19 cellular contexts compared by ENCODE assay signal in the genomic region with DNA sequence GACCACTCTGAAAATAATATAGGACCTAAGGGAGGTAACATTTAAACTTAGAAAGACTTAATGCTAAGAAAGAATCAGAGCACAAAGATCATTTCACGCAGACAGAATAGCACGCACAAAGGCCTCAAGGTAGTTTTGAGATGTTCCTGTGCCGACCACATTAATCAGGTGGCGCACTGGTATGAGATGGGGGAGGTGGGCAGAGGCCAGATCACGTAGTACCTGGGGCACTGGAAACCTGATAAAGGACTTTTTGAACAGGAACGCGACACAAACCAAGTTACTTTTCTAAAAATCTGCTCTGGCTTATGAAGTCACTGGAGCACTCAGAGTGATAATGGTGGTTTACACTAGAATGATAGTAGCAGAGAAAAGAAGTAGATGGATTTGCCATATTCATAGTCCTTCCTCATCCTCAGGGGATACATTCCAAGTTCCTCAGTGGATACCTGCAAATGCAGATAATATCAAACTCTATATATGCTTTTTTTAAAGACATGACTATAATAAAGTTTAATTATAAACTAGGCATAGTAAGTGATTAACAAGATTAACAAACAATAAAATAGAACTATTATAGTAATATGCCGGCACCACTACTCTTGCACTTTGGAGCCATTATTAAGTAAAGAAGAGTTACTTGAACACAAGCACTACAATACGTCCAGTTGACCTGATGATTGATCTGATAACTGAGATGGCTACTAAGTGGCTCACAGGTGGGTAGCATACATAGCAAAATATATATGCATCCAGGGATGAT. TPM values are rescaled to one million over a fixed set of nuclear protein-coding genes. Genes with fewer than 3 reads are reported as not detected.
DNase-seq lines count a peak whose midpoint lies in the region; ATAC-seq, FAIRE-seq and TF ChIP-seq lines count a peak whose summit lies in the region.
"Had no signal": no experiment of that assay in that cellular context is flagged by ENCODE, and none has a peak within 500 bp of the region (broad histone marks: within the 10 kb centered on the region; RNA-seq: fewer than 3 reads in every experiment).

No MANE protein-coding gene starts in this region.

- TF ChIP-seq POLR2A in HepG2 (IDR thresholded peaks at IDR 0.05; ENCODE audit: insufficient read depth in 1 of 2, low read depth in 2 of 2, low read length in 2 of 2) (no peak), right lobe of liver (IDR thresholded peaks at IDR 0.05) (no peak), Peyer's patch (IDR thresholded peaks at IDR 0.05) (no peak), transverse colon (IDR thresholded peaks at IDR 0.05) (no peak)

- H3K9me3 ChIP-seq in HepG2 (ENCODE audit: low read length), result no peaks in the 10 kb centered on the region
- no peaks in the 10 kb centered on the region for H3K9me3 ChIP-seq in right lobe of liver
- no peaks in the 10 kb centered on the region for H3K9me3 ChIP-seq in Peyer's patch
- H3K9me3 ChIP-seq in transverse colon, result no peaks in the 10 kb centered on the region
- H3K9me3 ChIP-seq: BLaER1, Caco-2 had no signal

- no TSS peak for BruUV-seq in HepG2 (replicated peaks; lab: Mats Ljungman, UMichigan)

- H3K27ac ChIP-seq in HepG2 (ENCODE audit: extremely low read length, insufficient read depth, low read length) (no peak overlapping the region), right lobe of liver (no peak overlapping the region), Peyer's patch (peak overlapping the region in 2 of 4 donors; percentile 19 to 79), transverse colon (peak overlapping the region; percentile 21 to 66 (median 41))
- H3K27ac ChIP-seq: 22Rv1, BLaER1 had no signal

- no peak for TF ChIP-seq CTCF in HepG2 (CRISPR knock-in tag; IDR thresholded peaks at IDR 0.05)
- no peak for TF ChIP-seq CTCF in right lobe of liver (IDR thresholded peaks at IDR 0.05)
- TF ChIP-seq CTCF in Peyer's patch (IDR thresholded peaks at IDR 0.05), result peak in 2 of 6 experiments; percentile 30 to 32
- peak in 1 of 5 experiments; percentile 22 for TF ChIP-seq CTCF in transverse colon (IDR thresholded peaks at IDR 0.05)
- no peak for TF ChIP-seq CTCF in GM10248 (IDR thresholded peaks at IDR 0.05; ENCODE audit: control extremely low read depth, extremely low read depth, low read depth, missing control alignments)

- TF ChIP-seq EP300 in HepG2 (IDR thresholded peaks at IDR 0.05; ENCODE audit: low read depth in 2 of 2, low read length in 2 of 2) (no peak), HepG2 (CRISPR knock-in tag; IDR thresholded peaks at IDR 0.05; ENCODE audit: borderline replicate concordance) (no peak), transverse colon (IDR thresholded peaks at IDR 0.05; ENCODE audit: low read depth) (no peak)

- POLR2A ChIA-PET in HepG2 (lab: Yijun Ruan, JAX) (no interaction called here), GM10248 (lab: Yijun Ruan, JAX) (no interaction called here)

- H3K27me3 ChIP-seq in HepG2 (ENCODE audit: control insufficient read depth in 1 of 2, insufficient read depth in 2 of 2, low read length in 2 of 2) (peaks cover 0 to 9% of the 10 kb centered on the region in 2 experiments; a peak in 1 of 5 replicates), right lobe of liver (no peaks in the 10 kb centered on the region), Peyer's patch (no peaks in the 10 kb centered on the region), transverse colon (no peaks in the 10 kb centered on the region)
- H3K27me3 ChIP-seq: BLaER1 had no signal

- H3K36me3 ChIP-seq in HepG2 (replicated peaks in 1 of 2; ENCODE audit: control insufficient read depth in 1 of 2, insufficient read depth in 2 of 2, low read length in 2 of 2) (no peaks in the 10 kb centered on the region), right lobe of liver (no peaks in the 10 kb centered on the region), Peyer's patch (no peaks in the 10 kb centered on the region), transverse colon (no peaks in the 10 kb centered on the region)
- H3K36me3 ChIP-seq: BLaER1 had no signal

- DNase-seq in HepG2 (ENCODE audit: low spot score) (no peak), right lobe of liver (no peak), Peyer's patch (peak in 2 of 3 donors; percentile 48 to 54), left colon (no peak), transverse colon (no peak), NCI-H69 (lab: John Stamatoyannopoulos, UW) (no peak), KG1 (lab: John Stamatoyannopoulos, UW) (no peak), GM10248 (ENCODE audit: extremely low spot score) (no peak)
- DNase-seq: AML-193; Caco-2; CD8-positive, alpha-beta memory T cell; DMS 273 treated with DMSO at 0.1 percent for 48 hours; GOT3; H9 had no signal

- no peak overlapping the region for H3K9ac ChIP-seq in HepG2 (ENCODE audit: insufficient read depth, low read depth, low read length)
- H3K9ac ChIP-seq: BLaER1 had no signal

- H3K4me2 ChIP-seq in HepG2 (ENCODE audit: low read depth, low read length), result no peak overlapping the region
- H3K4me2 ChIP-seq: BLaER1 had no signal

- no peak for FAIRE-seq in HepG2 (lab: Jason Lieb, UNC)
- FAIRE-seq: GM12878, GM18507, HTR-8/SVneo had no signal

- in situ Hi-C loops in HepG2 (cut with HindIII; ENCODE audit: extremely low pct_ligation_motif_present, low pct_unique_long_range_greater_than_20kb) (no loop called here), transverse colon (cut with MboI; ENCODE audit: low pct_ligation_motif_present in 1 of 4, low pct_unique_long_range_greater_than_20kb in 1 of 4, low sequenced_read_pairs in 3 of 4) (no loop called here)

- no peaks in the 10 kb centered on the region for H3K79me2 ChIP-seq in HepG2 (ENCODE audit: insufficient read depth, low read length)

- TF ChIP-seq RAD21 in HepG2 (CRISPR knock-in tag; IDR thresholded peaks at IDR 0.05), result no peak

- H3K4me1 ChIP-seq in HepG2 (ENCODE audit: insufficient read depth, low read length) (no peaks in the 10 kb centered on the region), right lobe of liver (no peaks in the 10 kb centered on the region), Peyer's patch (no peaks in the 10 kb centered on the region), transverse colon (peaks cover 0 to 16% (median 1%) of the 10 kb centered on the region in 4 donors)
- H3K4me1 ChIP-seq: Caco-2 had no signal

- H2AFZ ChIP-seq in HepG2 (ENCODE audit: low read length), result no peak overlapping the region

- CTCF ChIA-PET in HepG2 (lab: Yijun Ruan, JAX; ENCODE audit: low intra/inter-chr PET ratio, low total read pairs) (no interaction called here), GM10248 (lab: Yijun Ruan, JAX) (no interaction called here)

- intact Hi-C loops in HepG2 (cut with micrococcal nuclease; ENCODE audit: unreplicated experiment) (no loop called here), right lobe of liver (cut with DNase I) (no loop called here), left colon (cut with DNase I, micrococcal nuclease) (no loop called here), transverse colon (cut with DNase I; ENCODE audit: low total_unique reads) (no loop called here)

- H4K20me1 ChIP-seq in HepG2 (ENCODE audit: insufficient read depth, low read length), result no peaks in the 10 kb centered on the region
- H4K20me1 ChIP-seq: BLaER1 had no signal

- 50% methylated on average over 9 of the region's 9 CpGs for WGBS in HepG2 (ENCODE audit: low lambda C conversion rate)
- 74% methylated on average over 9 of the region's 9 CpGs for WGBS in right lobe of liver (ENCODE audit: insufficient coverage, low coverage, low lambda C conversion rate, missing lambda C conversion rate)
- WGBS in transverse colon (ENCODE audit: low coverage in 1 of 2), 2 donors, result 41 to 62% methylated on average over 7 to 9 of the region's 9 CpGs

- peak; percentile 63; the same call in 2 of the 3 replicates for ATAC-seq in HepG2
- ATAC-seq in right lobe of liver, result no peak
- ATAC-seq in left colon, result peak; percentile 86
- ATAC-seq: GM12878 had no signal

- H3K4me3 ChIP-seq in HepG2 (replicated peaks in 1 of 3; ENCODE audit: insufficient read depth in 1 of 3, low read depth in 2 of 3, low read length in 3 of 3) (no peak overlapping the region), right lobe of liver (no peak overlapping the region), Peyer's patch (peak overlapping the region in 1 of 4 donors; percentile 15), transverse colon (no peak overlapping the region)
- H3K4me3 ChIP-seq: BLaER1, GM12878 had no signal

TF ChIP-seq in HepG2, 621 proteins besides CTCF, POLR2A, EP300 and RAD21 (continues in another document):
- TF ChIP-seq ZNF343 (CRISPR knock-in tag; IDR thresholded peaks at IDR 0.05) (no peak), ZFP82 (CRISPR knock-in tag; IDR thresholded peaks at IDR 0.05; ENCODE audit: borderline replicate concordance) (no peak)
- TF ChIP-seq, protein P1, sequence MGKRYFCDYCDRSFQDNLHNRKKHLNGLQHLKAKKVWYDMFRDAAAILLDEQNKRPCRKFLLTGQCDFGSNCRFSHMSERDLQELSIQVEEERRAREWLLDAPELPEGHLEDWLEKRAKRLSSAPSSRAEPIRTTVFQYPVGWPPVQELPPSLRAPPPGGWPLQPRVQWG (CRISPR knock-in tag; IDR thresholded peaks at IDR 0.05; ENCODE audit: borderline replicate concordance, low read depth), result no peak

RNA-seq across cellular contexts. Expression of a gene that starts 42.6 kb away (rescaled TPM):
- total RNA-seq in HepG2 (2016; rRNA removed; fragmentation: Illumina TruSeq; extraction: Trizol) (46.2 and 52.5 TPM in 2 replicates), right lobe of liver (under 1 TPM in 5 of 6 experiments, not detected in 1; 0.09 to 0.37 (median 0.20) TPM), Peyer's patch (100 to 1,000 TPM in 1 of 4 donors, 10 to 100 TPM in 3; 18.4 to 152 (median 46.1) TPM), left colon (10 to 100 TPM; 22.8 to 28.3 TPM), transverse colon (10 to 100 TPM in 2 of 4 donors, 1 to 10 TPM in 2; 5.2 to 44.4 (median 11.8) TPM)
- 27.7 and 30.0 TPM in 2 replicates for total RNA-seq in HepG2 (2016; cell fraction: cytosol; rRNA removed; fragmentation: Illumina TruSeq; extraction: Trizol; ENCODE audit: low read depth)
- 47.6 and 48.2 TPM in 2 replicates for total RNA-seq in HepG2 (2016; cell fraction: insoluble cytoplasmic fraction; rRNA removed; fragmentation: Illumina TruSeq; extraction: Trizol)
- 32.2 and 33.8 TPM in 2 replicates for total RNA-seq in HepG2 (2016; cell fraction: membrane; rRNA removed; fragmentation: Illumina TruSeq; extraction: Trizol)
- total RNA-seq in HepG2 (2016; cell fraction: nucleus; rRNA removed; fragmentation: Illumina TruSeq; extraction: Trizol), result 53.9 and 55.6 TPM in 2 replicates
- 38.4 and 57.8 TPM in 2 replicates for polyA plus RNA-seq in HepG2 (2011; rRNA removed)
- polyA plus RNA-seq in HepG2 (2011; cell fraction: cytosol; rRNA removed), result 14.1 and 14.3 TPM in 2 replicates
- 145 and 170 TPM in 2 replicates for polyA plus RNA-seq in HepG2 (2011; cell fraction: nucleus; rRNA removed)
- polyA plus RNA-seq in HepG2 (2012), result 22.8 and 38.7 TPM in 2 replicates
- polyA plus RNA-seq in HepG2 (2016; cell fraction: cytosol; fragmentation: Illumina TruSeq; extraction: Trizol; ENCODE audit: low read depth), result 7.6 and 7.8 TPM in 2 replicates
- polyA plus RNA-seq in HepG2 (2016; cell fraction: insoluble cytoplasmic fraction; fragmentation: Illumina TruSeq; extraction: Trizol; ENCODE audit: low read depth), result 67.0 and 69.0 TPM in 2 replicates
- 16.4 and 17.0 TPM in 2 replicates for polyA plus RNA-seq in HepG2 (2016; cell fraction: membrane; fragmentation: Illumina TruSeq; extraction: Trizol; ENCODE audit: low read depth)
- 142 and 148 TPM in 2 replicates for polyA plus RNA-seq in HepG2 (2016; cell fraction: nucleus; fragmentation: Illumina TruSeq; extraction: Trizol; ENCODE audit: insufficient read depth, low read depth)
- polyA minus RNA-seq in HepG2 (2011; rRNA and poly(A)+ RNA removed; ENCODE audit: low replicate concordance), result 12.0 and 26.4 TPM in 2 replicates
- polyA minus RNA-seq in HepG2 (2011; cell fraction: cytosol; rRNA and poly(A)+ RNA removed), result 10.3 and 11.9 TPM in 2 replicates
- polyA minus RNA-seq in HepG2 (2011; cell fraction: nucleus; rRNA and poly(A)+ RNA removed), result 40.2 and 48.7 TPM in 2 replicates

Comparison
In these comparisons a context has a peak if more than half of its experiments do, and no peak if none do; other contexts are left out.
1. ATAC-seq: peak in HepG2 (single experiment) and left colon (single experiment); none in right lobe of liver (0 of 4).
2. RNA of a gene that starts 42.6 kb away (total RNA-seq): 18.4 to 152 TPM in Peyer's patch, 27.7 to 55.6 TPM in HepG2, 22.8 to 28.3 TPM in left colon and 5.2 to 44.4 TPM in transverse colon; 0.09 to 0.37 TPM in right lobe of liver; every median in the first group is over 4 times any median in the second.
3. DNase-seq: peak in Peyer's patch (2 of 3); none in HepG2 (single experiment), right lobe of liver (0 of 3), left colon (0 of 2), transverse colon (single experiment), NCI-H69 (single experiment), KG1 (single experiment) and GM10248 (single experiment).
4. H3K27ac ChIP-seq: peak in transverse colon (4 of 4); none in HepG2 (single experiment) and right lobe of liver (0 of 3).